In genomic region chr2:117851969-117852368, GRCh38 we compare ENCODE assay signal across 24 cellular contexts.
"Had no signal": no experiment of that assay in that cellular context is flagged by ENCODE, and none has a peak within 500 bp of the region (broad histone marks: within the 10 kb centered on the region; RNA-seq: fewer than 3 reads in every experiment).

No MANE protein-coding gene starts in this region.

- H3K4me1 Mint-ChIP-seq: memory B cell; naive B cell; neural crest cell; stimulated activated naive CD8-positive, alpha-beta T cell treated with anti-CD3 and anti-CD28 coated beads, Interleukin-15, amount 100 ng/mL, for 72 hours had no signal

- H3K4me1 ChIP-seq: gastrocnemius medialis, pancreas, right lobe of liver, suprapubic skin, transverse colon, upper lobe of right lung, uterus had no signal

- H3K4me3 Mint-ChIP-seq: effector memory CD8-positive, alpha-beta T cell; memory B cell; mesothelial cell of epicardium; naive B cell; natural killer cell treated with Interleukin-12 subunit alpha and Interleukin-12 subunit beta and Interleukin-15 and Interleukin-18, amount 100 ng/mL, for 72 hours; neural crest cell; stimulated activated naive CD8-positive, alpha-beta T cell treated with anti-CD3 and anti-CD28 coated beads, Interleukin-15, amount 100 ng/mL, for 72 hours had no signal

- H3K36me3 ChIP-seq: gastrocnemius medialis, neutrophil, pancreas, right lobe of liver, suprapubic skin, transverse colon, upper lobe of right lung, uterus had no signal

- DNase-seq: cortex of kidney; effector memory CD8-positive, alpha-beta T cell; gastrocnemius medialis; head of caudate nucleus; mucosa of descending colon; naive B cell; pancreas; right lobe of liver; small intestine; stimulated activated CD4-positive, alpha-beta T cell treated with anti-CD3 and anti-CD28 coated beads, Interleukin-15, amount 100 ng/mL, for 24 hours; stimulated activated CD4-positive, alpha-beta T cell treated with anti-CD3 and anti-CD28 coated beads, Interleukin-2, amount 100 ng/mL, for 48 hours; stimulated activated naive CD4-positive, alpha-beta T cell; stimulated activated naive CD8-positive, alpha-beta T cell treated with anti-CD3 and anti-CD28 coated beads, Interleukin-15, amount 100 ng/mL, for 72 hours; transverse colon; upper lobe of right lung; uterus had no signal

- H3K27me3 ChIP-seq: right lobe of liver, uterus had no signal

- H3K9me3 Mint-ChIP-seq: effector memory CD8-positive, alpha-beta T cell; natural killer cell treated with Interleukin-12 subunit alpha and Interleukin-12 subunit beta and Interleukin-15 and Interleukin-18, amount 100 ng/mL, for 72 hours had no signal

- H3K4me3 ChIP-seq: gastrocnemius medialis, lung, mucosa of descending colon, pancreas, right lobe of liver, suprapubic skin, transverse colon, upper lobe of right lung, uterus had no signal

- H3K27ac Mint-ChIP-seq: effector memory CD8-positive, alpha-beta T cell; memory B cell; mesothelial cell of epicardium; naive B cell; natural killer cell treated with Interleukin-12 subunit alpha and Interleukin-12 subunit beta and Interleukin-15 and Interleukin-18, amount 100 ng/mL, for 72 hours; progenitor cell of endocrine pancreas; stimulated activated naive CD8-positive, alpha-beta T cell treated with anti-CD3 and anti-CD28 coated beads, Interleukin-15, amount 100 ng/mL, for 72 hours had no signal

- H3K9me3 ChIP-seq: gastrocnemius medialis, mucosa of descending colon, neutrophil, pancreas, right lobe of liver, suprapubic skin, transverse colon, upper lobe of right lung, uterus had no signal

- H3K36me3 Mint-ChIP-seq: mesothelial cell of epicardium; natural killer cell treated with Interleukin-12 subunit alpha and Interleukin-12 subunit beta and Interleukin-15 and Interleukin-18, amount 100 ng/mL, for 72 hours had no signal

- ATAC-seq: effector memory CD8-positive, alpha-beta T cell; gastrocnemius medialis; mucosa of descending colon; natural killer cell treated with Interleukin-12 subunit alpha and Interleukin-12 subunit beta and Interleukin-15 and Interleukin-18, amount 100 ng/mL, for 72 hours; pancreas; right lobe of liver; stimulated activated naive CD8-positive, alpha-beta T cell treated with anti-CD3 and anti-CD28 coated beads, Interleukin-15, amount 100 ng/mL, for 72 hours; upper lobe of right lung had no signal

- H3K27ac ChIP-seq: gastrocnemius medialis, neutrophil, pancreas, right lobe of liver, suprapubic skin, transverse colon, upper lobe of right lung, uterus had no signal
